Comparison of ENCODE assay signal across 26 cellular contexts in the genomic region with DNA sequence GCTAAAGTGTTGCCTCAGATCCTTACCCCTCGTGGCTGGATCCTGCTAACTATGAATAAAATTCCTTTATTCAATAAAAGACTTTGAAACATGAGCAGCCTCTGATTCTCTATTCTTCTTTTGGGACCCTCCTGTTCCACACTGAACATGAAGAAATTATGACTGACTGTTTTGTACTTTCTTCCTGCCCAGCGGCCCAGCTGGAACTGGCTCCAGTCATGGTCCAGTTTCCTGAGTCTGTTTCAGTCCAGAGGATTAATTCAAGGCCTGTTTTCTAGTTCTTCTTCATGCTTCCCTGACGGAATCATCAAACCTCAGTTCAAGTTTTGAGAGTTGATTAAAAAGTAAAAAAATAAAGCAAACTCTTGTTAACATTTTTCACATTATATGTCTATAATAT. TPM values are rescaled to one million over a fixed set of nuclear protein-coding genes. Genes with fewer than 3 reads are reported as not detected.
DNase-seq lines count a peak whose midpoint lies in the region; ATAC-seq and TF ChIP-seq lines count a peak whose summit lies in the region.
"Had no signal": no experiment of that assay in that cellular context is flagged by ENCODE, and none has a peak within 500 bp of the region (broad histone marks: within the 10 kb centered on the region; RNA-seq: fewer than 3 reads in every experiment).

No MANE protein-coding gene starts in this region.

- H3K4me3 Mint-ChIP-seq in endothelial cell (ENCODE audit: unreplicated experiment): no peak overlapping the region
- H3K4me3 Mint-ChIP-seq: activated CD4-positive, alpha-beta T cell treated with anti-CD3 and anti-CD28 coated beads for 36 hours; naive thymus-derived CD8-positive, alpha-beta T cell; stimulated activated effector memory CD8-positive, alpha-beta T cell treated with anti-CD3 and anti-CD28 coated beads, Interleukin-12 subunit alpha, Interleukin-12 subunit beta, amount 100 ng/mL, for 72 hours; T-cell had no signal

- no peak overlapping the region for H3K4me2 ChIP-seq in neuronal stem cell (ENCODE audit: insufficient read depth, low read length, poor library complexity, severe bottlenecking)
- H3K4me2 ChIP-seq: BLaER1 treated with 17β-estradiol and CSF1 and Interleukin-3, amounts not matched to agents 10 nM and 100 nM had no signal

- no peak overlapping the region for H3K14ac ChIP-seq in neuronal stem cell (ENCODE audit: low read length)

- H3K27me3 Mint-ChIP-seq in endothelial cell (ENCODE audit: unreplicated experiment): no peaks in the 10 kb centered on the region
- H3K27me3 Mint-ChIP-seq: activated CD4-positive, alpha-beta T cell treated with anti-CD3 and anti-CD28 coated beads for 36 hours; naive thymus-derived CD8-positive, alpha-beta T cell; T-cell had no signal

- DNase-seq in heart left ventricle (no peak), Right ventricle myocardium inferior (ENCODE audit: missing footprints) (no peak), endothelial cell (ENCODE audit: low spot score) (no peak), neuronal stem cell (ENCODE audit: low spot score) (no peak), NCI-H1694 (lab: John Stamatoyannopoulos, UW) (no peak), NOMO-1 treated with DMSO at 0.1 percent for 48 hours (lab: John Stamatoyannopoulos, UW; ENCODE audit: unreplicated experiment) (no peak), CD1c-positive myeloid dendritic cell (ENCODE audit: extremely low spot score) (no peak)
- DNase-seq: ACHN; activated CD4-positive, alpha-beta T cell treated with anti-CD3 and anti-CD28 coated beads for 36 hours; activated naive CD4-positive, alpha-beta T cell treated with anti-CD3 and anti-CD28 coated beads, Interleukin-2, amount 50 U/mL, for 16 hours; Calu3; cerebellar nuclear complex; effector memory CD4-positive, alpha-beta T cell; esophagus squamous epithelium; naive thymus-derived CD8-positive, alpha-beta T cell; NCI-H1092; NCI-H2029; NCI-H226; NCI-H748 treated with DMSO at 0.1 percent for 48 hours; SHP77; stimulated activated CD4-positive, alpha-beta T cell treated with anti-CD3 and anti-CD28 coated beads, Interleukin-1b, Interleukin-23, amount 100 ng/mL, for 48 hours; T-cell had no signal

- no peak overlapping the region for H2AK5ac ChIP-seq in neuronal stem cell (ENCODE audit: low read depth, low read length)

- H3K36me3 Mint-ChIP-seq in endothelial cell (ENCODE audit: low read depth, unreplicated experiment): no peaks in the 10 kb centered on the region
- H3K36me3 Mint-ChIP-seq: naive thymus-derived CD8-positive, alpha-beta T cell; stimulated activated effector memory CD8-positive, alpha-beta T cell treated with anti-CD3 and anti-CD28 coated beads, Interleukin-12 subunit alpha, Interleukin-12 subunit beta, amount 100 ng/mL, for 72 hours; T-cell had no signal

- no peaks in the 10 kb centered on the region for H3K36me3 ChIP-seq in heart left ventricle
- no peaks in the 10 kb centered on the region for H3K36me3 ChIP-seq in neuronal stem cell (replicated peaks in 1 of 2; ENCODE audit: control insufficient read depth in 2 of 2, insufficient read depth in 2 of 2, low read length in 2 of 2)
- H3K36me3 ChIP-seq: BLaER1 treated with 17β-estradiol and CSF1 and Interleukin-3, amounts not matched to agents 10 nM and 100 nM; esophagus squamous epithelium had no signal

- H3K4me3 ChIP-seq in heart left ventricle (no peak overlapping the region), neuronal stem cell (ENCODE audit: low read length in 2 of 2) (no peak overlapping the region)
- H3K4me3 ChIP-seq: BLaER1 treated with 17β-estradiol and CSF1 and Interleukin-3, amounts not matched to agents 10 nM and 100 nM; esophagus squamous epithelium had no signal

- H3K23ac ChIP-seq in neuronal stem cell (ENCODE audit: low read depth, low read length, poor library complexity): no peak overlapping the region

- TF ChIP-seq POLR2A in heart left ventricle (IDR thresholded peaks at IDR 0.05): no peak

- TF ChIP-seq CTCF in heart left ventricle (IDR thresholded peaks at IDR 0.05): no peak
- no peak for TF ChIP-seq CTCF in endothelial cell (IDR thresholded peaks at IDR 0.05; ENCODE audit: unreplicated experiment)

- H3K4me1 ChIP-seq in heart left ventricle (peaks cover 0 to 15% (median 3%) of the 10 kb centered on the region in 12 donors), neuronal stem cell (ENCODE audit: control insufficient read depth in 2 of 2, insufficient read depth in 1 of 2, low read depth in 1 of 2, low read length in 2 of 2) (no peaks in the 10 kb centered on the region)

- H3K18ac ChIP-seq in neuronal stem cell (ENCODE audit: low read length): no peak overlapping the region

- no peak overlapping the region for H4K8ac ChIP-seq in neuronal stem cell (ENCODE audit: low read depth, low read length)

- no peaks in the 10 kb centered on the region for H3K79me1 ChIP-seq in neuronal stem cell (ENCODE audit: low read depth, low read length)

- H3K9me3 Mint-ChIP-seq in endothelial cell (ENCODE audit: unreplicated experiment): no peaks in the 10 kb centered on the region
- H3K9me3 Mint-ChIP-seq: naive thymus-derived CD8-positive, alpha-beta T cell; stimulated activated effector memory CD8-positive, alpha-beta T cell treated with anti-CD3 and anti-CD28 coated beads, Interleukin-12 subunit alpha, Interleukin-12 subunit beta, amount 100 ng/mL, for 72 hours; T-cell had no signal

- no peak overlapping the region for H2BK12ac ChIP-seq in neuronal stem cell (ENCODE audit: low read length)

- no peak overlapping the region for H3K9ac ChIP-seq in neuronal stem cell (ENCODE audit: low read depth, low read length, poor library complexity)
- H3K9ac ChIP-seq: BLaER1 treated with 17β-estradiol and CSF1 and Interleukin-3, amounts not matched to agents 10 nM and 100 nM had no signal

- H3K27me3 ChIP-seq in heart left ventricle (no peaks in the 10 kb centered on the region), neuronal stem cell (ENCODE audit: control insufficient read depth in 3 of 3, insufficient read depth in 3 of 3, low read depth in 1 of 3, low read length in 3 of 3) (no peaks in the 10 kb centered on the region)
- H3K27me3 ChIP-seq: BLaER1 treated with 17β-estradiol and CSF1 and Interleukin-3, amounts not matched to agents 10 nM and 100 nM; esophagus squamous epithelium had no signal

- H3K27ac Mint-ChIP-seq in endothelial cell (ENCODE audit: unreplicated experiment): peak overlapping the region; percentile 26
- H3K27ac Mint-ChIP-seq: activated CD4-positive, alpha-beta T cell treated with anti-CD3 and anti-CD28 coated beads for 36 hours; stimulated activated effector memory CD8-positive, alpha-beta T cell treated with anti-CD3 and anti-CD28 coated beads, Interleukin-12 subunit alpha, Interleukin-12 subunit beta, amount 100 ng/mL, for 72 hours; T-cell had no signal

- intact Hi-C loops in heart left ventricle (cut with DNase I) (loop anchor here in 8 of 10 donors (2.0 to 10.0 kb wide), 11 partner anchors 47 to 419 kb away; partner anchors contain the start of genes CPA3 (in 2 of the 8) and TM4SF4 (in 1 of the 8)), Right ventricle myocardium inferior (cut with DNase I) (no loop called here)

- no peak overlapping the region for H4K91ac ChIP-seq in neuronal stem cell (ENCODE audit: low read depth, low read length, poor library complexity)

- no peak overlapping the region for H2BK15ac ChIP-seq in neuronal stem cell (ENCODE audit: low read length)

- peaks cover 47% of the 10 kb centered on the region for H3K4me1 Mint-ChIP-seq in endothelial cell (ENCODE audit: unreplicated experiment)

- WGBS in heart left ventricle, 4 donors: 52 to 58% (median 57%) methylated on average over 3 of the region's 3 CpGs
- no CpG with 5 or more reads among the region's 3 CpGs for WGBS in neuronal stem cell (ENCODE audit: extremely low coverage in 2 of 2, insufficient read length in 2 of 2, insufficient replicate concordance in 1 of 2), 2 donors

- H2BK5ac ChIP-seq in neuronal stem cell (ENCODE audit: low read length): no peak overlapping the region

- H3K9me3 ChIP-seq in heart left ventricle (no peaks in the 10 kb centered on the region), neuronal stem cell (replicated peaks in 1 of 2; ENCODE audit: control insufficient read depth in 2 of 2, insufficient read depth in 1 of 2, low read depth in 1 of 2, low read length in 2 of 2) (no peaks in the 10 kb centered on the region)
- H3K9me3 ChIP-seq: BLaER1 treated with 17β-estradiol and CSF1 and Interleukin-3, amounts not matched to agents 10 nM and 100 nM; esophagus squamous epithelium had no signal

- peak overlapping the region; percentile 39 for H2AFZ ChIP-seq in neuronal stem cell (ENCODE audit: low read length)

- ATAC-seq in heart left ventricle (peak in 3 of 4 donors; percentile 15 to 51 (median 45)), Right ventricle myocardium inferior (no peak), HG02623 (IDR thresholded peaks at IDR 0.05; ENCODE audit: unreplicated experiment) (no peak)
- ATAC-seq: activated CD4-positive, alpha-beta T cell treated with anti-CD3 and anti-CD28 coated beads for 36 hours; naive thymus-derived CD8-positive, alpha-beta T cell; stimulated activated effector memory CD8-positive, alpha-beta T cell treated with anti-CD3 and anti-CD28 coated beads, Interleukin-12 subunit alpha, Interleukin-12 subunit beta, amount 100 ng/mL, for 72 hours; T-cell had no signal

- no peak overlapping the region for H3K4ac ChIP-seq in neuronal stem cell (ENCODE audit: low read length)

- no peak overlapping the region for H2BK120ac ChIP-seq in neuronal stem cell (ENCODE audit: low read depth, low read length)

- H3K27ac ChIP-seq in heart left ventricle: peak overlapping the region in 9 of 12 donors; percentile 5 to 66 (median 32)
- H3K27ac ChIP-seq in neuronal stem cell (replicated peaks; ENCODE audit: low read length): no peak overlapping the region
- H3K27ac ChIP-seq: BLaER1 treated with 17β-estradiol and CSF1 and Interleukin-3, amounts not matched to agents 10 nM and 100 nM had no signal

RNA-seq across cellular contexts. Expression of gene CP, which starts 52.6 kb away (rescaled TPM):
- 1 to 10 TPM in 8 of 9 donors, under 1 TPM in 1; 0.68 to 5.5 (median 3.5) TPM for total RNA-seq in heart left ventricle
- polyA plus RNA-seq in heart left ventricle: 1 to 10 TPM in 1 of 2 donors, under 1 TPM in 1; 0.84 to 3.6 TPM
- 3.4 TPM for total RNA-seq in Right ventricle myocardium inferior
- 0.44 TPM for total RNA-seq in endothelial cell (ENCODE audit: unreplicated experiment)
- polyA plus RNA-seq in neuronal stem cell (2013, experiment 1 of 2): 0.64 TPM
- 0.69 TPM for polyA plus RNA-seq in neuronal stem cell (2013, experiment 2 of 2)
- total RNA-seq: activated CD4-positive, alpha-beta T cell treated with anti-CD3 and anti-CD28 coated beads for 36 hours; Daoy; naive thymus-derived CD8-positive, alpha-beta T cell had no signal

RNA-seq across cellular contexts. Expression of gene TM4SF18, which starts 59.2 kb away (rescaled TPM):
- 10 to 100 TPM in 4 of 9 donors, 1 to 10 TPM in 5; 6.0 to 19.9 (median 9.1) TPM for total RNA-seq in heart left ventricle
- 1 to 10 TPM; 4.5 to 7.0 TPM for polyA plus RNA-seq in heart left ventricle
- 15.8 TPM for total RNA-seq in Right ventricle myocardium inferior
- total RNA-seq in endothelial cell (ENCODE audit: unreplicated experiment): 57.4 TPM
- not detected for polyA plus RNA-seq in neuronal stem cell (2013, experiment 1 of 2)
- polyA plus RNA-seq in neuronal stem cell (2013, experiment 2 of 2): not detected
- total RNA-seq: activated CD4-positive, alpha-beta T cell treated with anti-CD3 and anti-CD28 coated beads for 36 hours; naive thymus-derived CD8-positive, alpha-beta T cell; T-cell had no signal
- polyA plus RNA-seq: naive thymus-derived CD8-positive, alpha-beta T cell had no signal

Comparison
In these comparisons a context has a peak if more than half of its experiments do, and no peak if none do; other contexts are left out.
1. ATAC-seq: peak in heart left ventricle (3 of 4); none in Right ventricle myocardium inferior (single experiment) and HG02623 (single experiment).